Comparison of ENCODE assay signal across 8 cellular contexts in genomic region chr14:66508846-66509621, GRCh38. TPM values are rescaled to one million over a fixed set of nuclear protein-coding genes. Genes with fewer than 3 reads are reported as not detected.
DNase-seq lines count a peak whose midpoint lies in the region; ATAC-seq and TF ChIP-seq lines count a peak whose summit lies in the region.

No MANE protein-coding gene starts in this region.

- intact Hi-C loops in left colon (cut with DNase I, micrococcal nuclease), result no loop called here

- H3K27ac ChIP-seq in C4-2B, result peak overlapping the region; percentile 92

- no peaks in the 10 kb centered on the region for H3K9me3 Mint-ChIP-seq in chondrocyte (ENCODE audit: low read depth)

- peaks cover 21% of the 10 kb centered on the region for H3K4me1 Mint-ChIP-seq in chondrocyte (ENCODE audit: low read depth)

- peak; percentile 18 for DNase-seq in LHCN-M2 (ENCODE audit: low read depth)
- peak; percentile 16 for DNase-seq in activated CD4-positive, alpha-beta T cell treated with anti-CD3 and anti-CD28 coated beads for 1 hour
- DNase-seq in chondrocyte (ENCODE audit: low spot score), result peak; percentile 81
- peak; percentile 48 to 54 for DNase-seq in left colon
- peak; percentile 19 to 28 for DNase-seq in stimulated activated CD4-positive, alpha-beta T cell treated with anti-CD3 and anti-CD28 coated beads, Interleukin-15, amount 100 ng/mL, for 48 hours (ENCODE audit: low read depth in 2 of 2)
- no peak for DNase-seq in NCI-H1930 (lab: John Stamatoyannopoulos, UW)

- ATAC-seq in GM19463 (IDR thresholded peaks at IDR 0.05; ENCODE audit: unreplicated experiment) (peak; percentile 32), left colon (peak; percentile 23)

- H3K27ac Mint-ChIP-seq in chondrocyte (ENCODE audit: unreplicated experiment), result peak overlapping the region; percentile 55

- H3K36me3 Mint-ChIP-seq in chondrocyte (ENCODE audit: low read depth), result no peaks in the 10 kb centered on the region

- H3K27me3 Mint-ChIP-seq in chondrocyte (ENCODE audit: low read depth), result no peaks in the 10 kb centered on the region

- TF ChIP-seq CTCF in C4-2B (conservative IDR thresholded peaks at IDR 0.05) (no peak), chondrocyte (IDR thresholded peaks at IDR 0.05) (no peak)

- H3K4me3 Mint-ChIP-seq in chondrocyte (ENCODE audit: unreplicated experiment), result peak overlapping the region; percentile 78

RNA-seq across cellular contexts. Expression of gene GPHN, which starts 1.1 kb away (rescaled TPM):
- total RNA-seq in LHCN-M2 (2014; rRNA removed), result 3.0 and 4.7 TPM in 2 replicates
- polyA plus RNA-seq in LHCN-M2 (2012), result 5.0 TPM
- 12.4 to 25.0 TPM (median 17.5 TPM) in 3 replicates for total RNA-seq in chondrocyte
- 10 to 100 TPM; 27.1 to 31.0 TPM for total RNA-seq in left colon

RNA-seq across cellular contexts. Expression of gene CCDC196, which starts 22.9 kb away (rescaled TPM):
- not detected in 2 replicates for total RNA-seq in LHCN-M2 (2014; rRNA removed)
- not detected for polyA plus RNA-seq in LHCN-M2 (2012)
- not detected in 3 replicates for total RNA-seq in chondrocyte
- 1 to 10 TPM; 1.2 to 1.6 TPM for total RNA-seq in left colon

Comparison
In these comparisons a context has a peak if more than half of its experiments do, and no peak if none do; other contexts are left out.
1. DNase-seq: peak in LHCN-M2 (single experiment), activated CD4-positive, alpha-beta T cell treated with anti-CD3 and anti-CD28 coated beads for 1 hour (single experiment), chondrocyte (single experiment), left colon (2 of 2) and stimulated activated CD4-positive, alpha-beta T cell treated with anti-CD3 and anti-CD28 coated beads, Interleukin-15, amount 100 ng/mL, for 48 hours (2 of 2); none in NCI-H1930 (0 of 2).